In the genomic region with DNA sequence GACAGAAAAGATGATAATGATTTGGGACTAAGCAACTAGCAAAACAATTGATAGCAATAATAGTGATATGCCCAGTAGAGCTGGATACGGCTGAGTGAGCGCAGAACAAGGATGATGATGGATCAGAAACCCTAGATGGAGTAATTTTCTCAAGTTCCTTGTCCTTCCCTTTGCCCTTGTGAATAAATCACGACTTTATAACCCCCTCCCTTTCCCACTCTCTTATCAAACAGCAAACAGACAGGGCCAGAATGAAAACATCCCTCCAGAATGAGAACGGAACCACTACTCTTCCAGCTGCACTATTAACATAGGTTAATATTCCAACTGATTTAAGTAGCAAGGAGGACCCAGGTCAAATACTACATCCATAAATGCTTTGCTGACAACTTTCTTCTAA, we compare ENCODE assay signal across 9 cellular contexts. TPM values are rescaled to one million over a fixed set of nuclear protein-coding genes. Genes with fewer than 3 reads are reported as not detected.
DNase-seq lines count a peak whose midpoint lies in the region; ATAC-seq and TF ChIP-seq lines count a peak whose summit lies in the region.
"Had no signal": no experiment of that assay in that cellular context is flagged by ENCODE, and none has a peak within 500 bp of the region (broad histone marks: within the 10 kb centered on the region; RNA-seq: fewer than 3 reads in every experiment).

No MANE protein-coding gene starts in this region.

- peaks cover 8% of the 10 kb centered on the region for H3K36me3 Mint-ChIP-seq in CD8-positive, alpha-beta T cell
- peaks cover 36% of the 10 kb centered on the region for H3K36me3 Mint-ChIP-seq in activated CD8-positive, alpha-beta T cell treated with anti-CD3 and anti-CD28 coated beads for 36 hours (ENCODE audit: low read depth)

- WGBS in HUES64, result 60% methylated on average over 4 of the region's 4 CpGs

- H3K9ac ChIP-seq in HUES64 (ENCODE audit: low read depth, low read length) (no peak overlapping the region), mucosa of stomach (ENCODE audit: low read length) (no peak overlapping the region)

- no peaks in the 10 kb centered on the region for H3K27me3 ChIP-seq in CD8-positive, alpha-beta T cell (ENCODE audit: insufficient read depth, low read length)
- H3K27me3 ChIP-seq in HUES64 (ENCODE audit: insufficient read depth, low read length) (no peaks in the 10 kb centered on the region; the same call in 1 of the 2 replicates), mucosa of stomach (ENCODE audit: control insufficient read depth, insufficient read depth, low read length) (no peaks in the 10 kb centered on the region)
- H3K27me3 ChIP-seq: uterus had no signal

- H3K9me3 Mint-ChIP-seq in CD8-positive, alpha-beta T cell, result no peaks in the 10 kb centered on the region
- no peaks in the 10 kb centered on the region for H3K9me3 Mint-ChIP-seq in activated CD8-positive, alpha-beta T cell treated with anti-CD3 and anti-CD28 coated beads for 36 hours

- H3K36me3 ChIP-seq in CD8-positive, alpha-beta T cell (ENCODE audit: insufficient read depth, low read length), result no peaks in the 10 kb centered on the region
- H3K36me3 ChIP-seq in HUES64 (ENCODE audit: insufficient read depth, low read length) (no peaks in the 10 kb centered on the region), mucosa of stomach (ENCODE audit: control insufficient read depth, insufficient read depth, low read length) (no peaks in the 10 kb centered on the region)
- H3K36me3 ChIP-seq: uterus had no signal

- no peak for DNase-seq in CD8-positive, alpha-beta T cell
- DNase-seq in activated CD8-positive, alpha-beta T cell treated with anti-CD3 and anti-CD28 coated beads for 36 hours, result no peak
- no peak for DNase-seq in NCI-H2107 treated with DMSO at 0.1 percent for 48 hours (lab: John Stamatoyannopoulos, UW; ENCODE audit: unreplicated experiment)
- DNase-seq in EL, result no peak
- DNase-seq: uterus had no signal

- no peaks in the 10 kb centered on the region for H3K27me3 Mint-ChIP-seq in CD8-positive, alpha-beta T cell (ENCODE audit: low read depth)
- H3K27me3 Mint-ChIP-seq in activated CD8-positive, alpha-beta T cell treated with anti-CD3 and anti-CD28 coated beads for 36 hours, result no peaks in the 10 kb centered on the region

- H3K9me3 ChIP-seq in CD8-positive, alpha-beta T cell (ENCODE audit: low read length), result no peaks in the 10 kb centered on the region
- H3K9me3 ChIP-seq in HUES64 (ENCODE audit: insufficient read depth, low read depth, low read length) (no peaks in the 10 kb centered on the region), mucosa of stomach (ENCODE audit: control insufficient read depth, low read length) (no peaks in the 10 kb centered on the region)
- H3K9me3 ChIP-seq: uterus had no signal

- no peak for TF ChIP-seq CTCF in CD8-positive, alpha-beta T cell (IDR thresholded peaks at IDR 0.05)
- no peak for TF ChIP-seq CTCF in activated CD8-positive, alpha-beta T cell treated with anti-CD3 and anti-CD28 coated beads for 36 hours (IDR thresholded peaks at IDR 0.05)

- peaks cover 38% of the 10 kb centered on the region for H3K4me1 Mint-ChIP-seq in CD8-positive, alpha-beta T cell (ENCODE audit: low read depth)
- H3K4me1 Mint-ChIP-seq in activated CD8-positive, alpha-beta T cell treated with anti-CD3 and anti-CD28 coated beads for 36 hours (ENCODE audit: low read depth), result peaks cover 49% of the 10 kb centered on the region

- intact Hi-C loops in CD8-positive, alpha-beta T cell (cut with DNase I, micrococcal nuclease), result loop anchor here (2.0 kb wide), 3 partner anchors 17 to 65 kb away; no protein-coding TSS in a partner anchor
- intact Hi-C loops in activated CD8-positive, alpha-beta T cell treated with anti-CD3 and anti-CD28 coated beads for 36 hours (cut with micrococcal nuclease), result loop anchor here (5.0 kb wide), 1 partner anchor 36 kb away; a partner anchor contains a TSS

- CTCF ChIA-PET in CD8-positive, alpha-beta T cell (lab: Charles Lee), result interaction anchor here (0.6 to 3.3 kb wide), 6 partner anchors 25 to 745 kb away, joined by 3 to 13 read pairs (median 6); no protein-coding TSS in a partner anchor
- CTCF ChIA-PET in activated CD8-positive, alpha-beta T cell treated with anti-CD3 and anti-CD28 coated beads for 36 hours (lab: Charles Lee), result interaction anchor here (0.9 to 1.4 kb wide), 4 partner anchors 9 to 66 kb away, joined by 3 to 5 read pairs (median 4); a partner anchor contains a TSS

- POLR2A ChIA-PET in CD8-positive, alpha-beta T cell (lab: Charles Lee), result interaction anchor here (0.7 to 9.4 kb wide), 6 partner anchors 8 to 753 kb away, joined by 3 to 132 read pairs (median 5); a partner anchor contains a TSS
- POLR2A ChIA-PET in activated CD8-positive, alpha-beta T cell treated with anti-CD3 and anti-CD28 coated beads for 36 hours (lab: Charles Lee), result interaction anchor here (1.0 to 6.4 kb wide), 10 partner anchors 7 to 753 kb away, joined by 3 to 88 read pairs (median 5); a partner anchor contains a TSS

- H3K4me1 ChIP-seq in CD8-positive, alpha-beta T cell (ENCODE audit: insufficient read depth, low read length), result peaks cover 11% of the 10 kb centered on the region
- H3K4me1 ChIP-seq in HUES64 (ENCODE audit: insufficient read depth, low read length) (peaks cover 6% of the 10 kb centered on the region; the same call in 1 of the 2 replicates), mucosa of stomach (ENCODE audit: control insufficient read depth, insufficient read depth, low read length) (no peaks in the 10 kb centered on the region)

- H3K27ac ChIP-seq in CD8-positive, alpha-beta T cell (ENCODE audit: low read depth, low read length), result no peak overlapping the region
- no peak overlapping the region for H3K27ac ChIP-seq in HUES64 (ENCODE audit: low read depth, low read length)

- no peak overlapping the region for H3K27ac Mint-ChIP-seq in CD8-positive, alpha-beta T cell
- H3K27ac Mint-ChIP-seq in activated CD8-positive, alpha-beta T cell treated with anti-CD3 and anti-CD28 coated beads for 36 hours, result no peak overlapping the region

- H3K4me3 ChIP-seq in CD8-positive, alpha-beta T cell (ENCODE audit: low read depth, low read length), result no peak overlapping the region
- H3K4me3 ChIP-seq in HUES64 (ENCODE audit: low read length), result peak overlapping the region; percentile 88; the same call in 1 of the 2 replicates
- H3K4me3 ChIP-seq in mucosa of stomach (ENCODE audit: low read length), result peak overlapping the region; percentile 86

- no peak for ATAC-seq in CD8-positive, alpha-beta T cell
- no peak for ATAC-seq in activated CD8-positive, alpha-beta T cell treated with anti-CD3 and anti-CD28 coated beads for 36 hours
- no peak for ATAC-seq in HG03175 (IDR thresholded peaks at IDR 0.05; ENCODE audit: unreplicated experiment)
- no peak for ATAC-seq in HG02840 (IDR thresholded peaks at IDR 0.05; ENCODE audit: low FRiP score, unreplicated experiment)

- peak overlapping the region; percentile 97 for H3K4me3 Mint-ChIP-seq in CD8-positive, alpha-beta T cell
- H3K4me3 Mint-ChIP-seq in activated CD8-positive, alpha-beta T cell treated with anti-CD3 and anti-CD28 coated beads for 36 hours, result peak overlapping the region; percentile 91

RNA-seq across cellular contexts. Expression of a gene that starts 1.3 kb away (rescaled TPM):
- 1 to 10 TPM; 1.3 to 1.5 TPM for total RNA-seq in CD8-positive, alpha-beta T cell
- polyA plus RNA-seq in HUES64 (2013, experiment 1 of 2), result 10.4 TPM
- 10.1 TPM for polyA plus RNA-seq in HUES64 (2013, experiment 2 of 2)
- 10 to 100 TPM; 20.9 to 23.9 TPM for total RNA-seq in activated CD8-positive, alpha-beta T cell treated with anti-CD3 and anti-CD28 coated beads for 36 hours

RNA-seq across cellular contexts. Expression of a gene that starts 38.3 kb away (rescaled TPM):
- 100 to 1,000 TPM; 471 to 494 TPM for total RNA-seq in CD8-positive, alpha-beta T cell
- polyA plus RNA-seq in HUES64 (2013, experiment 1 of 2), result 168 TPM
- polyA plus RNA-seq in HUES64 (2013, experiment 2 of 2), result 151 TPM
- total RNA-seq in activated CD8-positive, alpha-beta T cell treated with anti-CD3 and anti-CD28 coated beads for 36 hours, result 100 to 1,000 TPM; 128 to 137 TPM

Comparison
In these comparisons a context has a peak if more than half of its experiments do, and no peak if none do; other contexts are left out.
1. RNA of a gene that starts 1.3 kb away (total RNA-seq): 20.9 to 23.9 TPM in activated CD8-positive, alpha-beta T cell treated with anti-CD3 and anti-CD28 coated beads for 36 hours; 1.3 to 1.5 TPM in CD8-positive, alpha-beta T cell; every median in the first group is over 4 times any median in the second.